Comparison of ENCODE assay signal across 8 cellular contexts in genomic region chr20:50731930-50732690, GRCh38. TPM values are rescaled to one million over a fixed set of nuclear protein-coding genes. Genes with fewer than 3 reads are reported as not detected.
DNase-seq lines count a peak whose midpoint lies in the region; ATAC-seq and TF ChIP-seq lines count a peak whose summit lies in the region.

No MANE protein-coding gene starts in this region.

- H3K79me2 ChIP-seq in ACC112 (ENCODE audit: control insufficient read depth, insufficient read depth, low read length, unreplicated experiment): no peaks in the 10 kb centered on the region

- no peak overlapping the region for H2AFZ ChIP-seq in ACC112 (ENCODE audit: low read length, unreplicated experiment)

- CTCF ChIA-PET in activated CD4-positive, alpha-beta memory T cell treated with anti-CD3 and anti-CD28 coated beads, Interleukin-2, amount 10 ng/mL, durations not matched to agents 7 days and 5 days (lab: Charles Lee): interaction anchor here (0.6 to 2.5 kb wide), 3 partner anchors 17 to 44 kb away, joined by 3 to 13 read pairs (median 4); no protein-coding TSS in a partner anchor

- H3K4me1 Mint-ChIP-seq in HFFc6 (ENCODE audit: low read depth): peaks cover 37% of the 10 kb centered on the region
- peaks cover 35% of the 10 kb centered on the region for H3K4me1 Mint-ChIP-seq in activated CD4-positive, alpha-beta memory T cell treated with anti-CD3 and anti-CD28 coated beads, Interleukin-2, amount 10 ng/mL, durations not matched to agents 7 days and 5 days
- H3K4me1 Mint-ChIP-seq in stimulated activated effector memory CD8-positive, alpha-beta T cell treated with anti-CD3 and anti-CD28 coated beads, Interleukin-12 subunit alpha, Interleukin-12 subunit beta, amount 100 ng/mL, for 72 hours: peaks cover 13% of the 10 kb centered on the region

- ATAC-seq in stimulated activated effector memory CD8-positive, alpha-beta T cell treated with anti-CD3 and anti-CD28 coated beads, Interleukin-12 subunit alpha, Interleukin-12 subunit beta, amount 100 ng/mL, for 72 hours: no peak
- ATAC-seq in GM18519 (IDR thresholded peaks at IDR 0.05; ENCODE audit: low FRiP score, unreplicated experiment) (no peak), HG03039 (IDR thresholded peaks at IDR 0.05; ENCODE audit: unreplicated experiment) (no peak)

- H3K4me3 ChIP-seq in ACC112 (ENCODE audit: low read depth, low read length) (peak overlapping the region; percentile 84), iPS-11a (ENCODE audit: low read depth, low read length) (peak overlapping the region; percentile 89)

- POLR2A ChIA-PET in activated CD4-positive, alpha-beta memory T cell treated with anti-CD3 and anti-CD28 coated beads, Interleukin-2, amount 10 ng/mL, durations not matched to agents 7 days and 5 days (lab: Charles Lee): interaction anchor here (0.9 to 1.3 kb wide), 3 partner anchors 9 to 16 kb away, joined by 3 read pairs; no protein-coding TSS in a partner anchor

- H3K36me3 Mint-ChIP-seq in HFFc6 (ENCODE audit: low read depth): no peaks in the 10 kb centered on the region
- H3K36me3 Mint-ChIP-seq in activated CD4-positive, alpha-beta memory T cell treated with anti-CD3 and anti-CD28 coated beads, Interleukin-2, amount 10 ng/mL, durations not matched to agents 7 days and 5 days (ENCODE audit: low read depth): no peaks in the 10 kb centered on the region
- H3K36me3 Mint-ChIP-seq in stimulated activated effector memory CD8-positive, alpha-beta T cell treated with anti-CD3 and anti-CD28 coated beads, Interleukin-12 subunit alpha, Interleukin-12 subunit beta, amount 100 ng/mL, for 72 hours: peaks cover 26% of the 10 kb centered on the region

- no peaks in the 10 kb centered on the region for H3K36me3 ChIP-seq in ACC112 (ENCODE audit: insufficient read depth, low read length)

- no peak for DNase-seq in HFFc6
- no peak for DNase-seq in activated CD4-positive, alpha-beta memory T cell treated with anti-CD3 and anti-CD28 coated beads, Interleukin-2, amount 10 ng/mL, durations not matched to agents 7 days and 5 days
- DNase-seq in stimulated activated effector memory CD8-positive, alpha-beta T cell treated with anti-CD3 and anti-CD28 coated beads, Interleukin-12 subunit alpha, Interleukin-12 subunit beta, amount 100 ng/mL, for 72 hours (ENCODE audit: low spot score in 2 of 2): peak in 1 of 2 donors; percentile 60
- DNase-seq in NCI-H2081 treated with DMSO at 0.1 percent for 48 hours (lab: John Stamatoyannopoulos, UW): no peak

- H3K9me3 Mint-ChIP-seq in HFFc6: no peaks in the 10 kb centered on the region
- H3K9me3 Mint-ChIP-seq in activated CD4-positive, alpha-beta memory T cell treated with anti-CD3 and anti-CD28 coated beads, Interleukin-2, amount 10 ng/mL, durations not matched to agents 7 days and 5 days: no peaks in the 10 kb centered on the region
- H3K9me3 Mint-ChIP-seq in stimulated activated effector memory CD8-positive, alpha-beta T cell treated with anti-CD3 and anti-CD28 coated beads, Interleukin-12 subunit alpha, Interleukin-12 subunit beta, amount 100 ng/mL, for 72 hours: no peaks in the 10 kb centered on the region

- H3K27ac Mint-ChIP-seq in HFFc6: no peak overlapping the region
- H3K27ac Mint-ChIP-seq in activated CD4-positive, alpha-beta memory T cell treated with anti-CD3 and anti-CD28 coated beads, Interleukin-2, amount 10 ng/mL, durations not matched to agents 7 days and 5 days: peak overlapping the region; percentile 73
- H3K27ac Mint-ChIP-seq in stimulated activated effector memory CD8-positive, alpha-beta T cell treated with anti-CD3 and anti-CD28 coated beads, Interleukin-12 subunit alpha, Interleukin-12 subunit beta, amount 100 ng/mL, for 72 hours: no peak overlapping the region

- H3K4me1 ChIP-seq in ACC112 (ENCODE audit: control insufficient read depth, insufficient read depth, low read length, unreplicated experiment): peaks cover 8% of the 10 kb centered on the region

- H3K27ac ChIP-seq in ACC112 (ENCODE audit: low read depth, low read length): no peak overlapping the region

- TF ChIP-seq CTCF in HFFc6 (IDR thresholded peaks at IDR 0.05): no peak

- peak overlapping the region; percentile 75 for H3K4me3 Mint-ChIP-seq in HFFc6
- H3K4me3 Mint-ChIP-seq in activated CD4-positive, alpha-beta memory T cell treated with anti-CD3 and anti-CD28 coated beads, Interleukin-2, amount 10 ng/mL, durations not matched to agents 7 days and 5 days: peak overlapping the region; percentile 86
- peak overlapping the region; percentile 78 for H3K4me3 Mint-ChIP-seq in stimulated activated effector memory CD8-positive, alpha-beta T cell treated with anti-CD3 and anti-CD28 coated beads, Interleukin-12 subunit alpha, Interleukin-12 subunit beta, amount 100 ng/mL, for 72 hours

- no peaks in the 10 kb centered on the region; the same call in 1 of the 2 replicates for H3K27me3 Mint-ChIP-seq in HFFc6 (ENCODE audit: insufficient read depth)
- no peaks in the 10 kb centered on the region for H3K27me3 Mint-ChIP-seq in activated CD4-positive, alpha-beta memory T cell treated with anti-CD3 and anti-CD28 coated beads, Interleukin-2, amount 10 ng/mL, durations not matched to agents 7 days and 5 days

- peaks cover 16% of the 10 kb centered on the region for H3K27me3 ChIP-seq in ACC112 (ENCODE audit: insufficient read depth, low read length)

RNA-seq across cellular contexts. Expression of gene PARD6B, which starts 0.7 kb away (rescaled TPM):
- total RNA-seq in HFFc6 (2021; fragmentation: NEBNext Ultra II Directional; extraction: Animal tissue kit (Norgen Biotek cat#: 25700)): under 1 TPM; 0.24 to 0.68 (median 0.51) TPM
- 1 to 10 TPM; 4.3 to 6.2 TPM for total RNA-seq in activated CD4-positive, alpha-beta memory T cell treated with anti-CD3 and anti-CD28 coated beads, Interleukin-2, amount 10 ng/mL, durations not matched to agents 7 days and 5 days

RNA-seq across cellular contexts. Expression of gene RIPOR3, which starts 40.8 kb away (rescaled TPM):
- under 1 TPM; 0.07 to 0.25 (median 0.11) TPM for total RNA-seq in HFFc6 (2021; fragmentation: NEBNext Ultra II Directional; extraction: Animal tissue kit (Norgen Biotek cat#: 25700))
- not detected for total RNA-seq in activated CD4-positive, alpha-beta memory T cell treated with anti-CD3 and anti-CD28 coated beads, Interleukin-2, amount 10 ng/mL, durations not matched to agents 7 days and 5 days
